15 cellular contexts compared by ENCODE assay signal in genomic region chr16:66484453-66485213, GRCh38. TPM values are rescaled to one million over a fixed set of nuclear protein-coding genes. Genes with fewer than 3 reads are reported as not detected.
DNase-seq lines count a peak whose midpoint lies in the region; ATAC-seq lines count a peak whose summit lies in the region.
"Had no signal": no experiment of that assay in that cellular context is flagged by ENCODE, and none has a peak within 500 bp of the region (broad histone marks: within the 10 kb centered on the region; RNA-seq: fewer than 3 reads in every experiment).

No MANE protein-coding gene starts in this region.

- no peak overlapping the region for H3K4me3 Mint-ChIP-seq in activated naive CD4-positive, alpha-beta T cell treated with anti-CD3 and anti-CD28 coated beads, Interleukin-2, amount 10 ng/mL, durations not matched to agents 7 days and 5 days
- H3K4me3 Mint-ChIP-seq in activated naive CD8-positive, alpha-beta T cell treated with anti-CD3 and anti-CD28 coated beads, Interleukin-2, amount 10 ng/mL, durations not matched to agents 7 days and 5 days, result no peak overlapping the region
- no peak overlapping the region for H3K4me3 Mint-ChIP-seq in activated T-cell treated with anti-CD3 and anti-CD28 coated beads, Interleukin-2, amount 50 U/mL, for 72 hours
- H3K4me3 Mint-ChIP-seq: activated naive CD4-positive, alpha-beta T cell treated with anti-CD3 and anti-CD28 coated beads, Interleukin-2, amount 50 U/mL, for 24 hours; dendritic cell treated with granulocyte-macrophage colony-stimulating factor and Interleukin-4, amounts not matched to agents 40 ng/mL and 50 ng/mL, for 4 days had no signal

- peak; percentile 37 for DNase-seq in activated naive CD4-positive, alpha-beta T cell treated with anti-CD3 and anti-CD28 coated beads, Interleukin-2, amount 10 ng/mL, durations not matched to agents 7 days and 5 days
- DNase-seq in activated naive CD4-positive, alpha-beta T cell treated with anti-CD3 and anti-CD28 coated beads, Interleukin-2, amount 50 U/mL, for 72 hours (ENCODE audit: low spot score in 2 of 2), result no peak
- DNase-seq in Karpas-422 (peak; percentile 71), sciatic nerve (ENCODE audit: low spot score) (peak; percentile 38), AML-193 (lab: John Stamatoyannopoulos, UW) (no peak), occipital lobe (lab: John Stamatoyannopoulos, UW) (no peak)
- no peak for DNase-seq in activated naive CD8-positive, alpha-beta T cell treated with anti-CD3 and anti-CD28 coated beads, Interleukin-2, amount 10 ng/mL, durations not matched to agents 7 days and 5 days
- no peak for DNase-seq in activated T-cell treated with anti-CD3 and anti-CD28 coated beads, Interleukin-2, amount 50 U/mL, for 72 hours
- DNase-seq: GOT3 had no signal

- POLR2A ChIA-PET in activated naive CD8-positive, alpha-beta T cell treated with anti-CD3 and anti-CD28 coated beads, Interleukin-2, amount 10 ng/mL, durations not matched to agents 7 days and 5 days (lab: Charles Lee), result interaction anchor here (0.7 kb wide), 1 partner anchor 37 kb away, joined by 3 read pairs; no protein-coding TSS in a partner anchor

- no peaks in the 10 kb centered on the region; the same call in 1 of the 2 replicates for H4K20me1 ChIP-seq in Karpas-422 (ENCODE audit: insufficient read depth, low read depth, low read length)

- H3K27me3 Mint-ChIP-seq in activated naive CD4-positive, alpha-beta T cell treated with anti-CD3 and anti-CD28 coated beads, Interleukin-2, amount 10 ng/mL, durations not matched to agents 7 days and 5 days, result peaks cover 21% of the 10 kb centered on the region
- no peaks in the 10 kb centered on the region for H3K27me3 Mint-ChIP-seq in activated naive CD8-positive, alpha-beta T cell treated with anti-CD3 and anti-CD28 coated beads, Interleukin-2, amount 10 ng/mL, durations not matched to agents 7 days and 5 days
- no peaks in the 10 kb centered on the region for H3K27me3 Mint-ChIP-seq in activated T-cell treated with anti-CD3 and anti-CD28 coated beads, Interleukin-2, amount 50 U/mL, for 72 hours (ENCODE audit: low read depth)
- H3K27me3 Mint-ChIP-seq: activated naive CD4-positive, alpha-beta T cell treated with anti-CD3 and anti-CD28 coated beads, Interleukin-2, amount 50 U/mL, for 24 hours; dendritic cell treated with granulocyte-macrophage colony-stimulating factor and Interleukin-4, amounts not matched to agents 40 ng/mL and 50 ng/mL, for 4 days had no signal

- H2AFZ ChIP-seq in Karpas-422 (ENCODE audit: low read length), result no peak overlapping the region
- H2AFZ ChIP-seq: parathyroid adenoma had no signal

- peaks cover 16% of the 10 kb centered on the region for H3K4me1 Mint-ChIP-seq in activated naive CD4-positive, alpha-beta T cell treated with anti-CD3 and anti-CD28 coated beads, Interleukin-2, amount 10 ng/mL, durations not matched to agents 7 days and 5 days
- H3K4me1 Mint-ChIP-seq in activated naive CD8-positive, alpha-beta T cell treated with anti-CD3 and anti-CD28 coated beads, Interleukin-2, amount 10 ng/mL, durations not matched to agents 7 days and 5 days, result peaks cover 19% of the 10 kb centered on the region
- H3K4me1 Mint-ChIP-seq in activated T-cell treated with anti-CD3 and anti-CD28 coated beads, Interleukin-2, amount 50 U/mL, for 72 hours (ENCODE audit: low read depth), result peaks cover 18% of the 10 kb centered on the region

- no peaks in the 10 kb centered on the region for H3K9me3 ChIP-seq in Karpas-422 (ENCODE audit: low read length)
- H3K9me3 ChIP-seq: SK-N-SH had no signal

- no peaks in the 10 kb centered on the region for H3K9me2 ChIP-seq in Karpas-422 (replicated peaks; ENCODE audit: insufficient read depth, low read length)
- H3K9me2 ChIP-seq: SK-N-SH had no signal

- peaks cover 2% of the 10 kb centered on the region; the same call in 1 of the 2 replicates for H3K4me1 ChIP-seq in Karpas-422 (ENCODE audit: low read length)

- no peak for ATAC-seq in activated naive CD4-positive, alpha-beta T cell treated with anti-CD3 and anti-CD28 coated beads, Interleukin-2, amount 50 U/mL, for 72 hours
- ATAC-seq in activated naive CD8-positive, alpha-beta T cell treated with anti-CD3 and anti-CD28 coated beads, Interleukin-2, amount 10 ng/mL, durations not matched to agents 7 days and 5 days (ENCODE audit: low read depth), result peak; percentile 17
- ATAC-seq in sciatic nerve, result no peak
- ATAC-seq in activated T-cell treated with anti-CD3 and anti-CD28 coated beads, Interleukin-2, amount 50 U/mL, for 72 hours (replicated peaks in 1 of 2), result no peak

- no peak overlapping the region for H3K9ac ChIP-seq in Karpas-422 (ENCODE audit: low read length)
- H3K9ac ChIP-seq: parathyroid adenoma, SK-N-SH had no signal

- H3K27ac ChIP-seq in Karpas-422 (ENCODE audit: low read length), result no peak overlapping the region
- H3K27ac ChIP-seq: epithelial cell of prostate, parathyroid adenoma had no signal

- no peaks in the 10 kb centered on the region for H3K79me2 ChIP-seq in Karpas-422 (ENCODE audit: low read length)
- H3K79me2 ChIP-seq: parathyroid adenoma had no signal

- no peaks in the 10 kb centered on the region for H3K9me3 Mint-ChIP-seq in activated naive CD4-positive, alpha-beta T cell treated with anti-CD3 and anti-CD28 coated beads, Interleukin-2, amount 10 ng/mL, durations not matched to agents 7 days and 5 days
- H3K9me3 Mint-ChIP-seq in activated naive CD4-positive, alpha-beta T cell treated with anti-CD3 and anti-CD28 coated beads, Interleukin-2, amount 50 U/mL, for 72 hours, result no peaks in the 10 kb centered on the region
- no peaks in the 10 kb centered on the region for H3K9me3 Mint-ChIP-seq in activated naive CD8-positive, alpha-beta T cell treated with anti-CD3 and anti-CD28 coated beads, Interleukin-2, amount 10 ng/mL, durations not matched to agents 7 days and 5 days
- no peaks in the 10 kb centered on the region for H3K9me3 Mint-ChIP-seq in activated T-cell treated with anti-CD3 and anti-CD28 coated beads, Interleukin-2, amount 50 U/mL, for 72 hours
- H3K9me3 Mint-ChIP-seq: activated naive CD4-positive, alpha-beta T cell treated with anti-CD3 and anti-CD28 coated beads, Interleukin-2, amount 50 U/mL, for 24 hours; dendritic cell treated with granulocyte-macrophage colony-stimulating factor and Interleukin-4, amounts not matched to agents 40 ng/mL and 50 ng/mL, for 4 days had no signal

- CTCF ChIA-PET in activated naive CD4-positive, alpha-beta T cell treated with anti-CD3 and anti-CD28 coated beads, Interleukin-2, amount 10 ng/mL, durations not matched to agents 7 days and 5 days (lab: Charles Lee), result interaction anchor here (1.0 to 5.1 kb wide), 7 partner anchors 14 to 127 kb away, joined by 3 to 61 read pairs (median 5); no protein-coding TSS in a partner anchor

- H3K4me2 ChIP-seq in Karpas-422 (ENCODE audit: low read depth, low read length, poor library complexity, severe bottlenecking), result no peak overlapping the region
- H3K4me2 ChIP-seq: SK-N-SH had no signal

- H3K4me3 ChIP-seq in Karpas-422 (ENCODE audit: low read length), result no peak overlapping the region

- H3K27ac Mint-ChIP-seq in activated naive CD4-positive, alpha-beta T cell treated with anti-CD3 and anti-CD28 coated beads, Interleukin-2, amount 10 ng/mL, durations not matched to agents 7 days and 5 days, result no peak overlapping the region
- H3K27ac Mint-ChIP-seq in activated naive CD4-positive, alpha-beta T cell treated with anti-CD3 and anti-CD28 coated beads, Interleukin-2, amount 50 U/mL, for 72 hours, result peak overlapping the region in 1 of 2 donors; percentile 78
- no peak overlapping the region for H3K27ac Mint-ChIP-seq in activated naive CD8-positive, alpha-beta T cell treated with anti-CD3 and anti-CD28 coated beads, Interleukin-2, amount 10 ng/mL, durations not matched to agents 7 days and 5 days
- H3K27ac Mint-ChIP-seq in activated T-cell treated with anti-CD3 and anti-CD28 coated beads, Interleukin-2, amount 50 U/mL, for 72 hours, result no peak overlapping the region
- H3K27ac Mint-ChIP-seq: activated naive CD4-positive, alpha-beta T cell treated with anti-CD3 and anti-CD28 coated beads, Interleukin-2, amount 50 U/mL, for 24 hours had no signal

- H3K36me3 ChIP-seq in Karpas-422 (ENCODE audit: insufficient read depth, low read length), result no peaks in the 10 kb centered on the region

- no peaks in the 10 kb centered on the region for H3K36me3 Mint-ChIP-seq in activated naive CD4-positive, alpha-beta T cell treated with anti-CD3 and anti-CD28 coated beads, Interleukin-2, amount 10 ng/mL, durations not matched to agents 7 days and 5 days
- H3K36me3 Mint-ChIP-seq in activated naive CD4-positive, alpha-beta T cell treated with anti-CD3 and anti-CD28 coated beads, Interleukin-2, amount 50 U/mL, for 72 hours, result no peaks in the 10 kb centered on the region
- H3K36me3 Mint-ChIP-seq in activated naive CD8-positive, alpha-beta T cell treated with anti-CD3 and anti-CD28 coated beads, Interleukin-2, amount 10 ng/mL, durations not matched to agents 7 days and 5 days, result no peaks in the 10 kb centered on the region
- H3K36me3 Mint-ChIP-seq in activated T-cell treated with anti-CD3 and anti-CD28 coated beads, Interleukin-2, amount 50 U/mL, for 72 hours (ENCODE audit: insufficient read depth in 2 of 2), result no peaks in the 10 kb centered on the region
- H3K36me3 Mint-ChIP-seq: activated naive CD4-positive, alpha-beta T cell treated with anti-CD3 and anti-CD28 coated beads, Interleukin-2, amount 50 U/mL, for 24 hours had no signal

- no peaks in the 10 kb centered on the region for H3K27me3 ChIP-seq in Karpas-422 (ENCODE audit: low read length)

- intact Hi-C loops in sciatic nerve (cut with DNase I), result no loop called here

RNA-seq across cellular contexts. Expression of gene BEAN1, which starts 57.5 kb away (rescaled TPM):
- total RNA-seq in activated naive CD4-positive, alpha-beta T cell treated with anti-CD3 and anti-CD28 coated beads, Interleukin-2, amount 50 U/mL, for 72 hours, result not detected
- total RNA-seq in Karpas-422 (2014; rRNA removed; shearing (Covaris generic); ENCODE audit: low replicate concordance), result not detected in 2 replicates
- not detected for total RNA-seq in activated naive CD8-positive, alpha-beta T cell treated with anti-CD3 and anti-CD28 coated beads, Interleukin-2, amount 10 ng/mL, durations not matched to agents 7 days and 5 days
- total RNA-seq in sciatic nerve, result 1.8 TPM
- 4.1 TPM for total RNA-seq in occipital lobe
- total RNA-seq in activated T-cell treated with anti-CD3 and anti-CD28 coated beads, Interleukin-2, amount 50 U/mL, for 72 hours, result not detected
- total RNA-seq: skeletal muscle tissue had no signal

Comparison
In these comparisons a context has a peak if more than half of its experiments do, and no peak if none do; other contexts are left out.
1. DNase-seq: peak in activated naive CD4-positive, alpha-beta T cell treated with anti-CD3 and anti-CD28 coated beads, Interleukin-2, amount 10 ng/mL, durations not matched to agents 7 days and 5 days (single experiment), Karpas-422 (single experiment) and sciatic nerve (single experiment); none in activated naive CD4-positive, alpha-beta T cell treated with anti-CD3 and anti-CD28 coated beads, Interleukin-2, amount 50 U/mL, for 72 hours (0 of 2), activated naive CD8-positive, alpha-beta T cell treated with anti-CD3 and anti-CD28 coated beads, Interleukin-2, amount 10 ng/mL, durations not matched to agents 7 days and 5 days (single experiment), AML-193 (0 of 2), occipital lobe (single experiment) and activated T-cell treated with anti-CD3 and anti-CD28 coated beads, Interleukin-2, amount 50 U/mL, for 72 hours (0 of 2).